8 cellular contexts compared by ENCODE assay signal in the genomic region with DNA sequence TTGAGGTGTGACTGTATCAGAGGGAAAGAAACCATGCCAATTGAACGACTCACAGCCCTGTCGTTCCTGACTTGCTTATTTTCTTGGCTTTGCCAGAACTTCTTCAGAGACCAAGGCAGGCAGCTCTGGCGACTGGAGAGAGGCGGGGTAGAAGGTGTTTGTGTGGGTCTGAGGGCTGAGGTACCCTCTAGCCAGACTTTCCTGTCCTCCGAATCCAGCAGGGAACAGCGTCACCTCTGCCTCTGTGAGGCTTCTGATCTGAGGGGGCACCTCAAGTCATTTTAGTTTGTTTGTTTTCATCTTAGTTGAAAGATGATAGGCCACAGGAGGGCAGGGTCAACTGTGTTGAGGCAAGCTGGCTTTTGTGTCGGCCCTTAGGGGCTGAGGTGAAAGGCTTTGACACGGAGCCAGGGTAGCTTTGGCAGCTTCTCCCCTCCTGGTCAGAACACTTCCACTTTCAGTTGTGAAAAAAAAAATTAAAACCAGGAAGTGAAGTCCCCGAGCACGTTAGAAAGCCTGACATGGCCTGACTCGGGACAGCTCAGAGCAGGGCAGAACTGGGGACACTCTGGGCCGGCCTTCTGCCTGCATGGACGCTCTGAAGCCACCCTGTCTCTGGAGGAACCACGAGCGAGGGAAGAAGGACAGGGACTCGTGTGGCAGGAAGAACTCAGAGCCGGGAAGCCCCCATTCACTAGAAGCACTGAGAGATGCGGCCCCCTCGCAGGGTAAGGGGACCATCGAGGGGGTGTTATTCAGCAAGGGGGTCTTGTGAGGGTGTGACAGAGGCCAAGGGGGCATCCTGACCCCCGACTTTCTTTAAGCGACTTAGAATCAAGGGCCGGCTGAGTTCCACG. TPM values are rescaled to one million over a fixed set of nuclear protein-coding genes. Genes with fewer than 3 reads are reported as not detected.
DNase-seq lines count a peak whose midpoint lies in the region; ATAC-seq, FAIRE-seq and TF ChIP-seq lines count a peak whose summit lies in the region.

No MANE protein-coding gene starts in this region.

- peak overlapping the region; percentile 94 to 100 (median 100) for H3K4me3 Mint-ChIP-seq in IgD-negative memory B cell
- peak overlapping the region; percentile 97 to 100 (median 100) for H3K4me3 Mint-ChIP-seq in naive thymus-derived CD8-positive, alpha-beta T cell

- no peak overlapping the region for H2BK20ac ChIP-seq in H1 (ENCODE audit: low read length)

- CTCF ChIA-PET in H1 (lab: Charles Lee; ENCODE audit: partially characterized antibody): interaction anchor here (0.7 to 2.3 kb wide), 3 partner anchors 12 to 68 kb away, joined by 3 to 13 read pairs (median 3); no protein-coding TSS in a partner anchor

- no peak overlapping the region for H3K4me3 ChIP-seq in H1 (ENCODE audit: extremely low read depth in 1 of 4, insufficient read depth in 2 of 4, low read depth in 3 of 4, low read length in 4 of 4)
- H3K4me3 ChIP-seq in uterus: peak overlapping the region; percentile 19 to 29

- no peak overlapping the region for H4K8ac ChIP-seq in H1 (ENCODE audit: extremely low read depth, insufficient read depth, low read length)

- DNase-seq in EH (ENCODE audit: low read depth) (peak; percentile 49), H1 (ENCODE audit: low read depth in 1 of 2, low spot score in 2 of 2) (no peak), uterus (peak; percentile 50 to 56), NCI-H2227 (lab: John Stamatoyannopoulos, UW; ENCODE audit: unreplicated experiment) (no peak)
- peak; percentile 24 for DNase-seq in activated CD4-positive, alpha-beta T cell treated with anti-CD3 and anti-CD28 coated beads for 1 hour
- DNase-seq in naive thymus-derived CD8-positive, alpha-beta T cell: peak in 8 of 10 donors; percentile 33 to 72 (median 56)

- H3K4me1 Mint-ChIP-seq in IgD-negative memory B cell: peaks cover 28 to 44% (median 42%) of the 10 kb centered on the region in 3 donors
- peaks cover 33 to 89% (median 83%) of the 10 kb centered on the region in 4 donors for H3K4me1 Mint-ChIP-seq in naive thymus-derived CD8-positive, alpha-beta T cell

- H2AK5ac ChIP-seq in H1 (ENCODE audit: low read depth, low read length): no peak overlapping the region

- H3K14ac ChIP-seq in H1 (ENCODE audit: insufficient read length): no peak overlapping the region

- H2BK5ac ChIP-seq in H1 (ENCODE audit: low read depth, low read length): no peak overlapping the region

- H3K23ac ChIP-seq in H1 (ENCODE audit: insufficient read length): no peak overlapping the region

- POLR2A ChIA-PET in H1 (lab: Charles Lee; ENCODE audit: partially characterized antibody): interaction anchor here (1.1 kb wide), 1 partner anchor 7 kb away, joined by 3 read pairs; no protein-coding TSS in a partner anchor
- POLR2A ChIA-PET in naive thymus-derived CD8-positive, alpha-beta T cell (lab: Charles Lee): interaction anchor here (0.8 to 3.7 kb wide), 6 partner anchors 11 to 1512 kb away, joined by 3 to 37 read pairs (median 4); a partner anchor contains a TSS

- no peak for TF ChIP-seq RAD21 in H1 (IDR thresholded peaks at IDR 0.05 in 1 of 2, conservative IDR thresholded peaks at IDR 0.05 in 1 of 2; ENCODE audit: low read depth in 2 of 2, low read length in 2 of 2)

- peaks cover 3% of the 10 kb centered on the region for H3K36me3 Mint-ChIP-seq in IgD-negative memory B cell
- peaks cover 0 to 21% (median 13%) of the 10 kb centered on the region in 3 donors for H3K36me3 Mint-ChIP-seq in naive thymus-derived CD8-positive, alpha-beta T cell

- no peak for TF ChIP-seq EP300 in H1 (IDR thresholded peaks at IDR 0.05; ENCODE audit: borderline replicate concordance in 1 of 2, low read depth in 2 of 2, low read length in 2 of 2)

- no peak for FAIRE-seq in H1 (lab: Jason Lieb, UNC)

- H3K27me3 Mint-ChIP-seq in IgD-negative memory B cell: no peaks in the 10 kb centered on the region
- H3K27me3 Mint-ChIP-seq in naive thymus-derived CD8-positive, alpha-beta T cell: no peaks in the 10 kb centered on the region

- no peak overlapping the region for H3K4ac ChIP-seq in H1 (replicated peaks; ENCODE audit: insufficient read length, low read depth, low read length)

- no peaks in the 10 kb centered on the region for H3K79me2 ChIP-seq in H1 (ENCODE audit: control insufficient read depth in 1 of 2, insufficient read depth in 2 of 2, low read length in 2 of 2)

- H3K23me2 ChIP-seq in H1 (ENCODE audit: low read depth, low read length): no peaks in the 10 kb centered on the region

- TF ChIP-seq POLR2A in H1 (IDR thresholded peaks at IDR 0.05; ENCODE audit: control extremely low read depth in 1 of 2, low read depth in 2 of 2, low read length in 2 of 2): no peak
- TF ChIP-seq POLR2A in uterus (IDR thresholded peaks at IDR 0.05): peak in 1 of 2 donors; percentile 17

- H3K4me1 ChIP-seq in H1 (replicated peaks in 1 of 4; ENCODE audit: control insufficient read depth in 3 of 4, insufficient read depth in 4 of 4, low read length in 3 of 4) (no peaks in the 10 kb centered on the region; a peak in 1 of 7 replicates), uterus (no peaks in the 10 kb centered on the region)

- peak overlapping the region; percentile 47; the same call in 1 of the 2 replicates for H2AFZ ChIP-seq in H1 (ENCODE audit: low read length)

- H4K91ac ChIP-seq in H1 (replicated peaks; ENCODE audit: insufficient read length, low read length): no peak overlapping the region

- H3K9ac ChIP-seq in H1 (replicated peaks in 1 of 4; ENCODE audit: extremely low read depth in 1 of 4, low read depth in 3 of 4, low read length in 3 of 4): no peak overlapping the region

- 90% methylated on average over 23 of the region's 24 CpGs; no CpG with 5 or more reads in 1 of the 2 experiments for WGBS in H1 (ENCODE audit: extremely low coverage in 1 of 2, insufficient coverage in 1 of 2, insufficient read length in 1 of 2, insufficient replicate concordance in 2 of 2, low coverage in 1 of 2, low lambda C conversion rate in 2 of 2, missing lambda C conversion rate in 1 of 2), 2 experiments

- no peaks in the 10 kb centered on the region for H3K9me3 Mint-ChIP-seq in IgD-negative memory B cell
- peaks cover 0 to 1% (median 0%) of the 10 kb centered on the region in 9 donors for H3K9me3 Mint-ChIP-seq in naive thymus-derived CD8-positive, alpha-beta T cell

- H3K56ac ChIP-seq in H1 (replicated peaks; ENCODE audit: insufficient read length, low read depth, low read length): no peak overlapping the region

- no peak overlapping the region for H2BK120ac ChIP-seq in H1 (replicated peaks; ENCODE audit: low read depth, low read length)

- no peaks in the 10 kb centered on the region for H3K79me1 ChIP-seq in H1 (ENCODE audit: low read depth, low read length)

- H3K9me3 ChIP-seq in H1 (ENCODE audit: insufficient read depth in 2 of 2, low read depth in 1 of 2, low read length in 1 of 2) (no peaks in the 10 kb centered on the region; a peak in 1 of 4 replicates), uterus (no peaks in the 10 kb centered on the region)

- no peak overlapping the region for H4K5ac ChIP-seq in H1 (ENCODE audit: insufficient read length, low read depth, low read length)

- ATAC-seq in GM21423 (IDR thresholded peaks at IDR 0.05; ENCODE audit: unreplicated experiment): peak; percentile 87
- ATAC-seq in naive thymus-derived CD8-positive, alpha-beta T cell: peak; percentile 65 to 75

- no peaks in the 10 kb centered on the region for H4K20me1 ChIP-seq in H1 (replicated peaks in 1 of 2; ENCODE audit: control insufficient read depth in 1 of 2, insufficient read depth in 2 of 2, low read length in 2 of 2)

- peak overlapping the region; percentile 81 to 100 (median 99) for H3K27ac Mint-ChIP-seq in IgD-negative memory B cell
- H3K27ac Mint-ChIP-seq in naive thymus-derived CD8-positive, alpha-beta T cell: peak overlapping the region; percentile 99 to 100 (median 100)

- no peak overlapping the region for H2BK15ac ChIP-seq in H1 (ENCODE audit: low read length)

- H3K4me2 ChIP-seq in H1 (ENCODE audit: insufficient read depth in 1 of 2, low read depth in 2 of 2, low read length in 2 of 2): no peak overlapping the region

- no peak overlapping the region for H2BK12ac ChIP-seq in H1 (ENCODE audit: low read depth, low read length)

- H3K27me3 ChIP-seq in H1 (replicated peaks in 1 of 4; ENCODE audit: control insufficient read depth in 3 of 4, extremely low read depth in 1 of 4, insufficient read depth in 3 of 4, low read length in 3 of 4) (no peaks in the 10 kb centered on the region), uterus (no peaks in the 10 kb centered on the region)

- TF ChIP-seq CTCF in H1 (IDR thresholded peaks at IDR 0.05; ENCODE audit: control extremely low read depth in 1 of 3, insufficient read depth in 1 of 3, low read depth in 1 of 3, low read length in 3 of 3): no peak
- no peak for TF ChIP-seq CTCF in uterus (IDR thresholded peaks at IDR 0.05)

- H3K27ac ChIP-seq in H1 (ENCODE audit: low read depth, low read length) (no peak overlapping the region), uterus (peak overlapping the region; percentile 63 to 69)

- H3K18ac ChIP-seq in H1 (ENCODE audit: extremely low read depth, low read length): no peak overlapping the region

- H3K36me3 ChIP-seq in H1 (ENCODE audit: control insufficient read depth in 2 of 4, insufficient read depth in 4 of 4, low read length in 3 of 4) (no peaks in the 10 kb centered on the region), uterus (no peaks in the 10 kb centered on the region)

- intact Hi-C loops in uterus (cut with DNase I; ENCODE audit: low total_unique reads): no loop called here

TF ChIP-seq in H1, 55 proteins besides CTCF, POLR2A, EP300 and RAD21 (continues in another document):
- TF ChIP-seq, protein P1, sequence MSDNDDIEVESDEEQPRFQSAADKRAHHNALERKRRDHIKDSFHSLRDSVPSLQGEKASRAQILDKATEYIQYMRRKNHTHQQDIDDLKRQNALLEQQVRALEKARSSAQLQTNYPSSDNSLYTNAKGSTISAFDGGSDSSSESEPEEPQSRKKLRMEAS (IDR thresholded peaks at IDR 0.05): no peak
- no peak for TF ChIP-seq FOSL1 (IDR thresholded peaks at IDR 0.05; ENCODE audit: insufficient read depth, low read depth, low read length)
- TF ChIP-seq TAF1 (IDR thresholded peaks at IDR 0.05; ENCODE audit: low read depth, low read length): no peak
- no peak for TF ChIP-seq TCF12 (IDR thresholded peaks at IDR 0.05; ENCODE audit: low read depth, low read length)
- TF ChIP-seq SP4 (IDR thresholded peaks at IDR 0.05; ENCODE audit: low read length): no peak

RNA-seq across cellular contexts. Expression of a gene that starts 2.0 kb away (rescaled TPM):
- 52.3 TPM for polyA plus RNA-seq in IgD-negative memory B cell
- not detected in 2 replicates for total RNA-seq in H1 (2021; fragmentation: NEBNext Ultra II Directional; extraction: Animal tissue kit (Norgen Biotek cat#: 25700))
- not detected in 2 replicates for polyA plus RNA-seq in H1 (2011; rRNA removed)
- polyA plus RNA-seq in H1 (2011; cell fraction: cytosol; rRNA removed): 0.03 TPM
- polyA plus RNA-seq in H1 (2011; cell fraction: nucleus; rRNA removed): not detected
- not detected in 4 replicates for polyA plus RNA-seq in H1 (2012, experiment 1 of 2)
- not detected for polyA plus RNA-seq in H1 (2012, experiment 2 of 2)
- not detected for polyA plus RNA-seq in H1 (2013, experiment 1 of 2)
- not detected for polyA plus RNA-seq in H1 (2013, experiment 2 of 2)
- polyA minus RNA-seq in H1 (2011; rRNA and poly(A)+ RNA removed): not detected in 2 replicates
- polyA minus RNA-seq in H1 (2011; cell fraction: cytosol; rRNA and poly(A)+ RNA removed): not detected
- not detected for polyA minus RNA-seq in H1 (2011; cell fraction: nucleus; rRNA and poly(A)+ RNA removed)
- 10 to 100 TPM; 31.7 to 35.8 TPM for total RNA-seq in naive thymus-derived CD8-positive, alpha-beta T cell
- polyA plus RNA-seq in naive thymus-derived CD8-positive, alpha-beta T cell: 10 to 100 TPM; 52.1 to 69.5 (median 54.3) TPM
- 10 to 100 TPM in 3 of 4 donors, 1 to 10 TPM in 1; 7.4 to 30.6 (median 11.9) TPM for total RNA-seq in uterus

Comparison
In these comparisons a context has a peak if more than half of its experiments do, and no peak if none do; other contexts are left out.
1. DNase-seq: peak in EH (single experiment), activated CD4-positive, alpha-beta T cell treated with anti-CD3 and anti-CD28 coated beads for 1 hour (single experiment), naive thymus-derived CD8-positive, alpha-beta T cell (8 of 10) and uterus (2 of 2); none in H1 (0 of 2) and NCI-H2227 (single experiment).
2. H3K4me3 ChIP-seq: peak in uterus (2 of 2); none in H1 (0 of 4).